Comparison of ENCODE assay signal across 19 cellular contexts in genomic region chr2:6203297-6203959, GRCh38.
"Had no signal": no experiment of that assay in that cellular context is flagged by ENCODE, and none has a peak within 500 bp of the region (broad histone marks: within the 10 kb centered on the region; RNA-seq: fewer than 3 reads in every experiment).

No MANE protein-coding gene starts in this region.

- H3K36me3 ChIP-seq: sigmoid colon, tibial nerve had no signal

- H3K4me1 ChIP-seq: foreskin keratinocyte, psoas muscle, sigmoid colon, tibial nerve had no signal

- ATAC-seq: activated CD8-positive, alpha-beta T cell treated with anti-CD3 and anti-CD28 coated beads for 36 hours; activated T-cell treated with anti-CD3 and anti-CD28 coated beads, Interleukin-2, amount 50 U/mL, for 4 hours; natural killer cell; psoas muscle; stimulated activated effector memory CD8-positive, alpha-beta T cell treated with anti-CD3 and anti-CD28 coated beads, Interleukin-12 subunit alpha, Interleukin-12 subunit beta, amount 100 ng/mL, for 72 hours; T-helper 17 cell; WTC11 had no signal

- DNase-seq: activated CD4-positive, alpha-beta T cell treated with anti-CD3 and anti-CD28 coated beads for 4 hours; activated CD8-positive, alpha-beta T cell treated with anti-CD3 and anti-CD28 coated beads for 36 hours; activated effector memory CD4-positive, alpha-beta T cell treated with anti-CD3 and anti-CD28 coated beads, Interleukin-2, amount 50 U/mL, for 16 hours; activated T-cell treated with anti-CD3 and anti-CD28 coated beads, Interleukin-2, amount 50 U/mL, for 4 hours; cortex of kidney; effector CD8-positive, alpha-beta T cell; natural killer cell; nucleus accumbens; psoas muscle; sigmoid colon; stimulated activated CD4-positive, alpha-beta T cell treated with anti-CD3 and anti-CD28 coated beads, Interleukin-12 subunit alpha, Interleukin-12 subunit beta, amount 100 ng/mL, for 4 hours; T-helper 17 cell had no signal

- H3K27me3 Mint-ChIP-seq: activated CD8-positive, alpha-beta T cell treated with anti-CD3 and anti-CD28 coated beads for 36 hours; activated naive CD4-positive, alpha-beta T cell treated with anti-CD3 and anti-CD28 coated beads, Interleukin-2, amount 50 U/mL, for 24 hours; central memory CD8-positive, alpha-beta T cell; memory B cell; T-helper 17 cell had no signal

- H3K4me3 ChIP-seq: psoas muscle, sigmoid colon, tibial nerve had no signal

- H3K4me1 Mint-ChIP-seq: activated naive CD4-positive, alpha-beta T cell treated with anti-CD3 and anti-CD28 coated beads, Interleukin-2, amount 50 U/mL, for 24 hours; central memory CD8-positive, alpha-beta T cell; memory B cell; natural killer cell; stimulated activated effector memory CD8-positive, alpha-beta T cell treated with anti-CD3 and anti-CD28 coated beads, Interleukin-12 subunit alpha, Interleukin-12 subunit beta, amount 100 ng/mL, for 72 hours; T-helper 17 cell; WTC11 had no signal

- H3K4me3 Mint-ChIP-seq: activated CD8-positive, alpha-beta T cell treated with anti-CD3 and anti-CD28 coated beads for 36 hours; activated naive CD4-positive, alpha-beta T cell treated with anti-CD3 and anti-CD28 coated beads, Interleukin-2, amount 50 U/mL, for 24 hours; activated T-cell treated with anti-CD3 and anti-CD28 coated beads, Interleukin-2, amount 50 U/mL, for 4 hours; central memory CD8-positive, alpha-beta T cell; memory B cell; natural killer cell; stimulated activated effector memory CD8-positive, alpha-beta T cell treated with anti-CD3 and anti-CD28 coated beads, Interleukin-12 subunit alpha, Interleukin-12 subunit beta, amount 100 ng/mL, for 72 hours; T-helper 17 cell; WTC11 had no signal

- H3K27ac ChIP-seq: foreskin keratinocyte, psoas muscle, sigmoid colon, tibial nerve had no signal

- H3K27me3 ChIP-seq: foreskin keratinocyte, sigmoid colon, tibial nerve had no signal

- H3K27ac Mint-ChIP-seq: activated CD8-positive, alpha-beta T cell treated with anti-CD3 and anti-CD28 coated beads for 36 hours; activated naive CD4-positive, alpha-beta T cell treated with anti-CD3 and anti-CD28 coated beads, Interleukin-2, amount 50 U/mL, for 24 hours; memory B cell; natural killer cell; stimulated activated effector memory CD8-positive, alpha-beta T cell treated with anti-CD3 and anti-CD28 coated beads, Interleukin-12 subunit alpha, Interleukin-12 subunit beta, amount 100 ng/mL, for 72 hours; T-helper 17 cell; WTC11 had no signal

- H3K36me3 Mint-ChIP-seq: activated naive CD4-positive, alpha-beta T cell treated with anti-CD3 and anti-CD28 coated beads, Interleukin-2, amount 50 U/mL, for 24 hours; stimulated activated effector memory CD8-positive, alpha-beta T cell treated with anti-CD3 and anti-CD28 coated beads, Interleukin-12 subunit alpha, Interleukin-12 subunit beta, amount 100 ng/mL, for 72 hours had no signal
